9 cellular contexts compared by ENCODE assay signal in the genomic region with DNA sequence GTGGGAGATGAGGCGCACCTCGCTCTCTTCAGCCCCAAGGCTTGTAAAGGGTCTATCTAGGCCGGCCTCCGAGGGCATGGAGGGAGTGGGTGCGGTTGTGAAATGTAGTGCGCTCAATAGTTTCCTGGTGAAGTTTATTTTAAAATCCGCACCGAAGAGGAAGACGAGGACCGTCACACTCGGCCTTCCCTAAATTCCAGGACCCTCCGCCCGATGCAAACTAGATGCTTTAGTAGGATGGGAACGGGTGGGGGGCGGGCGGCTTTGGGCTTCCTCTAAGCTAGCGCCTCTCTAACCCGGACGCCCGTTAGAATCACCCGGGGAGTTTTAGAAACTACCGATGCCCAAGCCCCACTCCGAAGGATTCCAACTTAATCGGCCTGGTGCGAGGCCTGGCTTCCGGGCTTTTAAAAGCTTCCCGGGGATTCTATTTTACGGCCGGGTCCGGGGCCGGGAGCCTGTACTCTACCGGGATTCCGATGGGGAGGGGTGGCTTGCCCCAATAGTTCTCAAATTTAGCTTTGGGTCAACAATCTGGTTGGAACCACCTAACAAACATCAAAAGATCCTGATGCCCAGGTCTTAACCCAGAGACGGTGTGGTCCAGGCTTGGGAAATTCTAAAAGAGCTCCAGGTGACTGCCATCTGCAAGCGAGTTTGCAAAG. TPM values are rescaled to one million over a fixed set of nuclear protein-coding genes. Genes with fewer than 3 reads are reported as not detected.
A peak's percentile ranks its signal among the peaks of the same experiment; 100 is the strongest.
DNase-seq lines count a peak whose midpoint lies in the region; ATAC-seq, FAIRE-seq and TF ChIP-seq lines count a peak whose summit lies in the region.
"Had no signal": no experiment of that assay in that cellular context is flagged by ENCODE, and none has a peak within 500 bp of the region (broad histone marks: within the 10 kb centered on the region; RNA-seq: fewer than 3 reads in every experiment).

No MANE protein-coding gene starts in this region.

- no peak overlapping the region for H3K27ac Mint-ChIP-seq in activated naive CD8-positive, alpha-beta T cell treated with anti-CD3 and anti-CD28 coated beads, Interleukin-2, amount 50 U/mL, for 24 hours
- no peak overlapping the region for H3K27ac Mint-ChIP-seq in mesothelial cell of epicardium

- H3K27me3 Mint-ChIP-seq in activated naive CD8-positive, alpha-beta T cell treated with anti-CD3 and anti-CD28 coated beads, Interleukin-2, amount 50 U/mL, for 24 hours = no peaks in the 10 kb centered on the region
- H3K27me3 Mint-ChIP-seq in mesothelial cell of epicardium (ENCODE audit: low read depth) = no peaks in the 10 kb centered on the region

- no peaks in the 10 kb centered on the region for H3K9me3 ChIP-seq in small intestine (ENCODE audit: control insufficient read depth, low read depth)

- H3K27me3 ChIP-seq in small intestine (ENCODE audit: control insufficient read depth in 2 of 2, insufficient read depth in 2 of 2, low read length in 2 of 2) = no peaks in the 10 kb centered on the region

- no peak for TF ChIP-seq POLR2A in GM18505 (IDR thresholded peaks at IDR 0.05; ENCODE audit: borderline replicate concordance, extremely low read depth, insufficient read depth, insufficient read length)

- peak overlapping the region in 1 of 2 donors; percentile 78 for H3K4me3 ChIP-seq in small intestine (ENCODE audit: low read depth in 1 of 2, low read length in 2 of 2)

- H3K36me3 Mint-ChIP-seq in activated naive CD8-positive, alpha-beta T cell treated with anti-CD3 and anti-CD28 coated beads, Interleukin-2, amount 50 U/mL, for 24 hours (ENCODE audit: low read depth) = peaks cover 3% of the 10 kb centered on the region
- no peaks in the 10 kb centered on the region for H3K36me3 Mint-ChIP-seq in mesothelial cell of epicardium

- H3K4me3 Mint-ChIP-seq in activated naive CD8-positive, alpha-beta T cell treated with anti-CD3 and anti-CD28 coated beads, Interleukin-2, amount 50 U/mL, for 24 hours = peak overlapping the region; percentile 68
- H3K4me3 Mint-ChIP-seq in mesothelial cell of epicardium = peak overlapping the region; percentile 56

- H3K9me3 Mint-ChIP-seq in activated naive CD8-positive, alpha-beta T cell treated with anti-CD3 and anti-CD28 coated beads, Interleukin-2, amount 50 U/mL, for 24 hours = no peaks in the 10 kb centered on the region
- no peaks in the 10 kb centered on the region for H3K9me3 Mint-ChIP-seq in mesothelial cell of epicardium

- DNase-seq in activated naive CD8-positive, alpha-beta T cell treated with anti-CD3 and anti-CD28 coated beads, Interleukin-2, amount 50 U/mL, for 24 hours = peak; percentile 22
- no peak for DNase-seq in mesothelial cell of epicardium (ENCODE audit: low spot score in 2 of 2, unreplicated experiment in 2 of 2)
- no peak for DNase-seq in GM03348 (ENCODE audit: low spot score)
- DNase-seq in SIG-M5 treated with dmso at 0.1 percent for 504 hours (lab: John Stamatoyannopoulos, UW; ENCODE audit: unreplicated experiment) = no peak
- no peak for DNase-seq in small intestine

- no peak for FAIRE-seq in small intestine (lab: Jason Lieb, UNC)
- FAIRE-seq: TTC549 had no signal

- peaks cover 25% of the 10 kb centered on the region for H3K4me1 Mint-ChIP-seq in activated naive CD8-positive, alpha-beta T cell treated with anti-CD3 and anti-CD28 coated beads, Interleukin-2, amount 50 U/mL, for 24 hours
- H3K4me1 Mint-ChIP-seq in mesothelial cell of epicardium = peaks cover 27% of the 10 kb centered on the region

- 12 to 17% (median 14%) methylated on average over 35 of the region's 35 CpGs for WGBS in small intestine, 3 donors

- no peak for TF ChIP-seq CTCF in mesothelial cell of epicardium (IDR thresholded peaks at IDR 0.05; ENCODE audit: unreplicated experiment)

- H3K36me3 ChIP-seq in small intestine (ENCODE audit: control insufficient read depth in 2 of 2, insufficient read depth in 2 of 2, low read length in 2 of 2) = no peaks in the 10 kb centered on the region

- peak overlapping the region in 1 of 2 donors; percentile 6 for H3K27ac ChIP-seq in small intestine (ENCODE audit: low read depth in 1 of 2, low read length in 1 of 2)

- H3K4me1 ChIP-seq in small intestine (ENCODE audit: control insufficient read depth in 2 of 2, insufficient read depth in 1 of 2, low read depth in 1 of 2, low read length in 1 of 2) = peaks cover 2 to 6% of the 10 kb centered on the region in 2 donors

- ATAC-seq in GM18505 (IDR thresholded peaks at IDR 0.05; ENCODE audit: unreplicated experiment) (peak; percentile 1), HG03095 (IDR thresholded peaks at IDR 0.05; ENCODE audit: unreplicated experiment) (peak; percentile 5), GM18861 (IDR thresholded peaks at IDR 0.05; ENCODE audit: unreplicated experiment) (no peak)
- ATAC-seq in activated naive CD8-positive, alpha-beta T cell treated with anti-CD3 and anti-CD28 coated beads, Interleukin-2, amount 50 U/mL, for 24 hours = peak; percentile 2

RNA-seq across cellular contexts. Expression of a gene that starts 0.5 kb away (rescaled TPM):
- total RNA-seq in mesothelial cell of epicardium = 12.9 to 15.9 TPM (median 15.2 TPM) in 3 replicates
- polyA plus RNA-seq in small intestine = 1 to 10 TPM in 2 of 3 donors, under 1 TPM in 1; 0.45 to 1.7 (median 1.4) TPM
